ENCODE assay signal across 19 cellular contexts in genomic region chr5:16600949-16601348, GRCh38. TPM values are rescaled to one million over a fixed set of nuclear protein-coding genes. Genes with fewer than 3 reads are reported as not detected.
DNase-seq lines count a peak whose midpoint lies in the region; FAIRE-seq and TF ChIP-seq lines count a peak whose summit lies in the region.
"Had no signal": no experiment of that assay in that cellular context is flagged by ENCODE, and none has a peak within 500 bp of the region (broad histone marks: within the 10 kb centered on the region; RNA-seq: fewer than 3 reads in every experiment).

No MANE protein-coding gene starts in this region.

- H3K36me3 ChIP-seq in BLaER1 treated with 17β-estradiol and CSF1 and Interleukin-3, amounts not matched to agents 10 nM and 100 nM: peaks cover 0 to 65% (median 25%) of the 10 kb centered on the region in 11 experiments; a peak in 13 of 22 replicates
- H3K36me3 ChIP-seq in HEK293 (ENCODE audit: control insufficient read depth in 2 of 2, insufficient read depth in 1 of 2, low read length in 2 of 2): peaks cover 0 to 4% of the 10 kb centered on the region in 2 experiments; a peak in 1 of 3 replicates
- H3K36me3 ChIP-seq: left lung, thoracic aorta had no signal

- H3K27me3 Mint-ChIP-seq in nephron (ENCODE audit: low read depth): peaks cover 30% of the 10 kb centered on the region
- H3K27me3 Mint-ChIP-seq: activated naive CD4-positive, alpha-beta T cell treated with anti-CD3 and anti-CD28 coated beads, Interleukin-2, amount 10 ng/mL, durations not matched to agents 7 days and 5 days had no signal

- CTCF ChIA-PET in HEK293 (lab: Yijun Ruan, JAX): interaction anchor here (0.6 to 0.7 kb wide), 3 partner anchors 18 to 1258 kb away, joined by 4 to 6 read pairs (median 5); no protein-coding TSS in a partner anchor

- POLR2A ChIA-PET in HEK293 (lab: Yijun Ruan, JAX): interaction anchor here (0.7 to 0.9 kb wide), 2 partner anchors 16 to 22 kb away, joined by 3 to 4 read pairs; partner anchors contain the start of gene RETREG1

- no peaks in the 10 kb centered on the region for H3K36me3 Mint-ChIP-seq in nephron (ENCODE audit: low read depth)

- peak overlapping the region in 3 of 11 experiments; percentile 9 to 46 (median 43); a peak in 4 of 22 replicates for H3K27ac ChIP-seq in BLaER1 treated with 17β-estradiol and CSF1 and Interleukin-3, amounts not matched to agents 10 nM and 100 nM
- H3K27ac ChIP-seq in HEK293 (ENCODE audit: extremely low read depth, low read depth, low read length): no peak overlapping the region
- H3K27ac ChIP-seq: left lung, thoracic aorta had no signal

- H3K4me2 ChIP-seq in BLaER1 treated with 17β-estradiol and CSF1 and Interleukin-3, amounts not matched to agents 10 nM and 100 nM: peak overlapping the region in 10 of 11 experiments; percentile 9 to 55 (median 38); a peak in 18 of 22 replicates

- H3K4me1 Mint-ChIP-seq in nephron: peaks cover 7% of the 10 kb centered on the region

- no peaks in the 10 kb centered on the region for H3K27me3 ChIP-seq in BLaER1 treated with 17β-estradiol and CSF1 and Interleukin-3, amounts not matched to agents 10 nM and 100 nM
- H3K27me3 ChIP-seq: left lung had no signal

- peaks cover 14 to 26% (median 20%) of the 10 kb centered on the region in 10 experiments for H3K4me1 ChIP-seq in BLaER1 treated with 17β-estradiol and CSF1 and Interleukin-3, amounts not matched to agents 10 nM and 100 nM
- peaks cover 7% of the 10 kb centered on the region for H3K4me1 ChIP-seq in HEK293 (ENCODE audit: control insufficient read depth, insufficient read depth, low read length)

- H3K27ac Mint-ChIP-seq in nephron: peak overlapping the region in 2 of 3 experiments; percentile 12 to 67
- H3K27ac Mint-ChIP-seq: activated naive CD4-positive, alpha-beta T cell treated with anti-CD3 and anti-CD28 coated beads, Interleukin-2, amount 10 ng/mL, durations not matched to agents 7 days and 5 days had no signal

- no peak for TF ChIP-seq POLR2A in H54 (IDR thresholded peaks at IDR 0.05; ENCODE audit: low read depth, low read length)

- TF ChIP-seq CTCF in HEK293 (tag by site-specific recombination; IDR thresholded peaks at IDR 0.05): no peak
- no peak for TF ChIP-seq CTCF in cardiac fibroblast (IDR thresholded peaks at IDR 0.05; ENCODE audit: low read depth, low read length)
- TF ChIP-seq CTCF in nephron (IDR thresholded peaks at IDR 0.05; ENCODE audit: unreplicated experiment in 3 of 3): no peak

- H3K9ac ChIP-seq in BLaER1 treated with 17β-estradiol and CSF1 and Interleukin-3, amounts not matched to agents 10 nM and 100 nM: 0 out of 22 replicates have a peak overlapping the region, but pooled peaks of 1 of the 11 experiments have one; percentile 12

- DNase-seq in cardiac fibroblast (ENCODE audit: low read depth in 2 of 2): peak; percentile 8 to 36
- no peak for DNase-seq in H54 (ENCODE audit: insufficient read length, low spot score)
- DNase-seq in occipital lobe (lab: John Stamatoyannopoulos, UW): no peak
- DNase-seq in cerebellar cortex (ENCODE audit: low spot score): no peak
- DNase-seq: activated CD4-positive, alpha-beta T cell treated with anti-CD3 and anti-CD28 coated beads for 48 hours; activated CD8-positive, alpha-beta memory T cell treated with anti-CD3 and anti-CD28 coated beads, Interleukin-2, amount 50 U/mL, for 4 hours; activated naive CD4-positive, alpha-beta T cell treated with anti-CD3 and anti-CD28 coated beads, Interleukin-2, amount 10 ng/mL, durations not matched to agents 7 days and 5 days; AML-193; Calu3; NCI-H1105; NCI-H510A had no signal

- H3K4me3 Mint-ChIP-seq in nephron: no peak overlapping the region
- H3K4me3 Mint-ChIP-seq: activated naive CD4-positive, alpha-beta T cell treated with anti-CD3 and anti-CD28 coated beads, Interleukin-2, amount 10 ng/mL, durations not matched to agents 7 days and 5 days had no signal

- no peak for FAIRE-seq in H54 (lab: Jason Lieb, UNC)
- FAIRE-seq: TTC549 had no signal

- H3K9me3 Mint-ChIP-seq in nephron: no peaks in the 10 kb centered on the region

- H3K9me3 ChIP-seq in BLaER1 treated with 17β-estradiol and CSF1 and Interleukin-3, amounts not matched to agents 10 nM and 100 nM (replicated peaks in 1 of 11): peaks cover 0 to 2% (median 0%) of the 10 kb centered on the region in 11 experiments; a peak in 2 of 22 replicates
- no peaks in the 10 kb centered on the region for H3K9me3 ChIP-seq in HEK293 (ENCODE audit: control insufficient read depth, insufficient read depth, low read depth, low read length)
- H3K9me3 ChIP-seq: mucosa of descending colon, thoracic aorta had no signal

- H3K4me3 ChIP-seq in BLaER1 treated with 17β-estradiol and CSF1 and Interleukin-3, amounts not matched to agents 10 nM and 100 nM: no peak overlapping the region
- H3K4me3 ChIP-seq in HEK293 (ENCODE audit: low read depth, low read length): no peak overlapping the region
- H3K4me3 ChIP-seq in cardiac fibroblast (replicated peaks in 1 of 2; ENCODE audit: low read depth in 2 of 2, low read length in 2 of 2): no peak overlapping the region
- H3K4me3 ChIP-seq: left lung, mucosa of descending colon, thoracic aorta had no signal

- peaks cover 0 to 25% (median 0%) of the 10 kb centered on the region in 11 experiments; a peak in 3 of 22 replicates for H4K20me1 ChIP-seq in BLaER1 treated with 17β-estradiol and CSF1 and Interleukin-3, amounts not matched to agents 10 nM and 100 nM

TF ChIP-seq in HEK293, 187 proteins besides CTCF, POLR2A, EP300 and RAD21:
- TF ChIP-seq BCL6B (tag by site-specific recombination; IDR thresholded peaks at IDR 0.05) (no peak), ZNF121 (tag by site-specific recombination; IDR thresholded peaks at IDR 0.05) (0 out of 2 replicates have a peak, but pooled peaks have one; percentile 31), HOXD13 (CRISPR knock-in tag; IDR thresholded peaks at IDR 0.05; ENCODE audit: borderline replicate concordance) (no peak)
- TF ChIP-seq, protein P1, sequence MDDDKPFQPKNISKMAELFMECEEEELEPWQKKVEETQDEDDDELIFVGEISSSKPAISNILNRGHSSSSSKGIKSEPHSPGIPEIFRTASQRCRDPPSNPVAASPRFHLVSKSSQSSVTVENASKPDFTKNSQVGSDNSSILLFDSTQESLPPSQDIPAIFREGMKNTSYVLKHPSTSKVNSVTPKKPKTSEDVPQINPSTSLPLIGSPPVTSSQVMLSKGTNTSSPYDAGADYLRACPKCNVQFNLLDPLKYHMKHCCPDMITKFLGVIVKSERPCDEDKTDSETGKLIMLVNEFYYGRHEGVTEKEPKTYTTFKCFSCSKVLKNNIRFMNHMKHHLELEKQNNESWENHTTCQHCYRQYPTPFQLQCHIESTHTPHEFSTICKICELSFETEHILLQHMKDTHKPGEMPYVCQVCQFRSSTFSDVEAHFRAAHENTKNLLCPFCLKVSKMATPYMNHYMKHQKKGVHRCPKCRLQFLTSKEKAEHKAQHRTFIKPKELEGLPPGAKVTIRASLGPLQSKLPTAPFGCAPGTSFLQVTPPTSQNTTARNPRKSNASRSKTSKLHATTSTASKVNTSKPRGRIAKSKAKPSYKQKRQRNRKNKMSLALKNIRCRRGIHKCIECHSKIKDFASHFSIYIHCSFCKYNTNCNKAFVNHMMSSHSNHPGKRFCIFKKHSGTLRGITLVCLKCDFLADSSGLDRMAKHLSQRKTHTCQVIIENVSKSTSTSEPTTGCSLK (tag by site-specific recombination; IDR thresholded peaks at IDR 0.05): no peak

RNA-seq across cellular contexts. Expression of gene RETREG1, which starts 15.8 kb away (rescaled TPM):
- total RNA-seq in occipital lobe: 71.3 TPM
- total RNA-seq: glomerular endothelial cell had no signal

Comparison
In these comparisons a context has a peak if more than half of its experiments do, and no peak if none do; other contexts are left out.
1. DNase-seq: peak in cardiac fibroblast (2 of 2); none in H54 (single experiment), occipital lobe (single experiment) and cerebellar cortex (single experiment).